ENCODE assay signal across 1 cellular context in the genomic region with DNA sequence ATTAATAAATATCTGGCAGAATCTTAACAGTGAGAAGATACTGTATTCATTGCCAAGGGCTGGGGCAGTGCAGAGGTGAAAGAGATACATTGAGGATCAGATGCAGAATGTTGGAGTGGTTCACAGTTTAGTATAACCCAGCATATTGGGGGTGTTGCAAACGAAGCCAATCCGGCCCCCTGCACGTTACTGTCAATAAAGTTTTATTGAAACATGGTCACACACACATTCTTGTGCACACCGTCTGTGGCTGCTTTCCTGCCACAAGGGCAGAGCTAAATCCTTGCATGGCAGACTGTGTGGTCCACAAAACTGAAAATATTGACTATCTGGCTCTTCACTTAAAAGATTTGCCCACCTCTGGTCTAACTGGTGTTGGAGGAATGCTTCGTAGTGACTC.
TF ChIP-seq lines count a peak whose summit lies in the region.

No MANE protein-coding gene starts in this region.

TF ChIP-seq in K562, 482 proteins besides CTCF, POLR2A, EP300 and RAD21 (continued from another document):
- TF ChIP-seq, protein P1, sequence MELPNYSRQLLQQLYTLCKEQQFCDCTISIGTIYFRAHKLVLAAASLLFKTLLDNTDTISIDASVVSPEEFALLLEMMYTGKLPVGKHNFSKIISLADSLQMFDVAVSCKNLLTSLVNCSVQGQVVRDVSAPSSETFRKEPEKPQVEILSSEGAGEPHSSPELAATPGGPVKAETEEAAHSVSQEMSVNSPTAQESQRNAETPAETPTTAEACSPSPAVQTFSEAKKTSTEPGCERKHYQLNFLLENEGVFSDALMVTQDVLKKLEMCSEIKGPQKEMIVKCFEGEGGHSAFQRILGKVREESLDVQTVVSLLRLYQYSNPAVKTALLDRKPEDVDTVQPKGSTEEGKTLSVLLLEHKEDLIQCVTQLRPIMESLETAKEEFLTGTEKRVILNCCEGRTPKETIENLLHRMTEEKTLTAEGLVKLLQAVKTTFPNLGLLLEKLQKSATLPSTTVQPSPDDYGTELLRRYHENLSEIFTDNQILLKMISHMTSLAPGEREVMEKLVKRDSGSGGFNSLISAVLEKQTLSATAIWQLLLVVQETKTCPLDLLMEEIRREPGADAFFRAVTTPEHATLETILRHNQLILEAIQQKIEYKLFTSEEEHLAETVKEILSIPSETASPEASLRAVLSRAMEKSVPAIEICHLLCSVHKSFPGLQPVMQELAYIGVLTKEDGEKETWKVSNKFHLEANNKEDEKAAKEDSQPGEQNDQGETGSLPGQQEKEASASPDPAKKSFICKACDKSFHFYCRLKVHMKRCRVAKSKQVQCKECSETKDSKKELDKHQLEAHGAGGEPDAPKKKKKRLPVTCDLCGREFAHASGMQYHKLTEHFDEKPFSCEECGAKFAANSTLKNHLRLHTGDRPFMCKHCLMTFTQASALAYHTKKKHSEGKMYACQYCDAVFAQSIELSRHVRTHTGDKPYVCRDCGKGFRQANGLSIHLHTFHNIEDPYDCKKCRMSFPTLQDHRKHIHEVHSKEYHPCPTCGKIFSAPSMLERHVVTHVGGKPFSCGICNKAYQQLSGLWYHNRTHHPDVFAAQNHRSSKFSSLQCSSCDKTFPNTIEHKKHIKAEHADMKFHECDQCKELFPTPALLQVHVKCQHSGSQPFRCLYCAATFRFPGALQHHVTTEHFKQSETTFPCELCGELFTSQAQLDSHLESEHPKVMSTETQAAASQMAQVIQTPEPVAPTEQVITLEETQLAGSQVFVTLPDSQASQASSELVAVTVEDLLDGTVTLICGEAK (IDR thresholded peaks at IDR 0.05): peak; percentile 91
- TF ChIP-seq, protein P1 (CRISPR knock-in tag; IDR thresholded peaks at IDR 0.05): peak; percentile 87
